Comparison of ENCODE assay signal across 27 cellular contexts in the genomic region with DNA sequence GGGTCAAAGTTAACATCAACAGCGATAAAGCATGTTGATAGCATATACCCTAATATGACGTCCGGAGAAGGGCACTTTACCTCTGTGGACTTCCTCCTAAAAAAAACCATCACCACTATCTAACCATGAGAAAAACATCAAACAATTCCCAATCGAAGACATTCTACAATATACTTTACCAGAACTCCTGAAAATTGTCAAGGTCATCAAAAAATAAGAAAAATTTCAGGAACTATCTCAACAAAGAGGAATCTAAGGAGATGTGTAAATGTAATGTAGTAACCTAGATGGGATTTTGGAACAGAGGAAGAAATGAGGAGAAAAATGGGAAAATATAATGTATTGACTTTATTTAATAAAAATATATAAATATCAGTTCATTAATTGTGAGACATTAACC.
"Had no signal": no experiment of that assay in that cellular context is flagged by ENCODE, and none has a peak within 500 bp of the region (broad histone marks: within the 10 kb centered on the region; RNA-seq: fewer than 3 reads in every experiment).

No MANE protein-coding gene starts in this region.

- H3K27ac ChIP-seq: stomach, suprapubic skin, testis, thoracic aorta, thyroid gland, tibial artery, tibial nerve, transverse colon, upper lobe of left lung, upper lobe of right lung, uterus, vagina had no signal

- ATAC-seq: stimulated activated effector memory CD8-positive, alpha-beta T cell treated with anti-CD3 and anti-CD28 coated beads, Interleukin-12 subunit alpha, Interleukin-12 subunit beta, amount 100 ng/mL, for 72 hours; stimulated activated memory B cell treated with anti-CD40 and anti-IgM and Interleukin-4, amounts not matched to agents 10 μg/mL and 1 μg/mL and 100 μg/mL, for 72 hours; stimulated activated naive B cell treated with anti-CD40 and anti-IgM and Interleukin-4, amounts not matched to agents 10 μg/mL and 1 μg/mL and 100 μg/mL, for 72 hours; stimulated activated naive CD8-positive, alpha-beta T cell treated with anti-CD3 and anti-CD28 coated beads, Interleukin-15, amount 100 ng/mL, for 72 hours; stimulated activated naive CD8-positive, alpha-beta T cell treated with anti-CD3 and anti-CD28 coated beads, Interleukin-15, Interleukin-2, amounts not matched to agents 100 U/mL and 50 U/mL, for 24 hours; upper lobe of right lung had no signal

- H3K4me3 ChIP-seq: stomach, suprapubic skin, testis, thoracic aorta, thyroid gland, tibial artery, tibial nerve, transverse colon, upper lobe of left lung, upper lobe of right lung, uterus, vagina had no signal

- H3K27me3 ChIP-seq: stomach, suprapubic skin, testis, thyroid gland, tibial artery, tibial nerve, transverse colon, upper lobe of left lung, upper lobe of right lung, uterus, vagina had no signal

- FAIRE-seq: urothelium cell line had no signal

- DNase-seq: stimulated activated CD4-positive, alpha-beta T cell treated with anti-CD3 and anti-CD28 coated beads, Interleukin-2, amount 100 ng/mL, for 48 hours; stimulated activated CD4-positive, alpha-beta T cell treated with anti-CD3 and anti-CD28 coated beads, Interleukin-4, amount 100 ng/mL, for 1 hour; stimulated activated CD4-positive, alpha-beta T cell treated with anti-CD3 and anti-CD28 coated beads, Interleukin-4, amount 100 ng/mL, for 24 hours; stimulated activated CD4-positive, alpha-beta T cell treated with anti-CD3 and anti-CD28 coated beads, Interleukin-4, amount 100 ng/mL, for 4 hours; stimulated activated CD8-positive, alpha-beta memory T cell treated with anti-CD3 and anti-CD28 coated beads, Interleukin-4, amount 100 ng/mL, for 48 hours; stimulated activated naive B cell treated with anti-CD40 and anti-IgM and Interleukin-4, amounts not matched to agents 10 μg/mL and 1 μg/mL and 100 μg/mL, for 72 hours; stimulated activated naive CD4-positive, alpha-beta T cell; stimulated activated naive CD4-positive, alpha-beta T cell treated with Interleukin-2 at 50 U/mL for 16 hours; stimulated activated naive CD8-positive, alpha-beta T cell treated with anti-CD3 and anti-CD28 coated beads, Interleukin-15, amount 100 ng/mL, for 72 hours; stimulated activated naive CD8-positive, alpha-beta T cell treated with anti-CD3 and anti-CD28 coated beads, Interleukin-15, Interleukin-2, amounts not matched to agents 100 U/mL and 50 U/mL, for 24 hours; stomach; substantia nigra; testis; thyroid gland; tibial artery; transverse colon; trophoblast cell; upper lobe of left lung; upper lobe of right lung; uterus had no signal

- H3K4me1 ChIP-seq: stomach, suprapubic skin, testis, thyroid gland, tibial artery, tibial nerve, transverse colon, upper lobe of left lung, upper lobe of right lung, uterus, vagina had no signal

- H3K36me3 ChIP-seq: stomach, suprapubic skin, thoracic aorta, thyroid gland, tibial artery, tibial nerve, transverse colon, upper lobe of left lung, upper lobe of right lung, uterus, vagina had no signal

- H3K9me3 ChIP-seq: stomach, suprapubic skin, testis, thoracic aorta, thyroid gland, tibial artery, tibial nerve, transverse colon, upper lobe of left lung, upper lobe of right lung, uterus, vagina had no signal
